In genomic region chr11:125251956-125252355, GRCh38 we compare ENCODE assay signal across 22 cellular contexts.
A peak's percentile ranks its signal among the peaks of the same experiment; 100 is the strongest.
DNase-seq lines count a peak whose midpoint lies in the region; ATAC-seq and TF ChIP-seq lines count a peak whose summit lies in the region.
"Had no signal": no experiment of that assay in that cellular context is flagged by ENCODE, and none has a peak within 500 bp of the region (broad histone marks: within the 10 kb centered on the region; RNA-seq: fewer than 3 reads in every experiment).

No MANE protein-coding gene starts in this region.

- intact Hi-C loops in posterior vena cava (cut with DNase I): no loop called here

- H3K36me3 ChIP-seq in RWPE2 (ENCODE audit: low read depth): no peaks in the 10 kb centered on the region
- H3K36me3 ChIP-seq: BLaER1 treated with 17β-estradiol and CSF1 and Interleukin-3, amounts not matched to agents 10 nM and 100 nM had no signal

- H3K9me3 Mint-ChIP-seq in endothelial cell (ENCODE audit: unreplicated experiment): no peaks in the 10 kb centered on the region
- H3K9me3 Mint-ChIP-seq: CD8-positive, alpha-beta T cell; H9; IgD-negative memory B cell had no signal

- H3K27ac Mint-ChIP-seq in endothelial cell (ENCODE audit: unreplicated experiment): peak overlapping the region; percentile 20
- H3K27ac Mint-ChIP-seq: CD8-positive, alpha-beta T cell; IgD-negative memory B cell had no signal

- in situ Hi-C loops in KBM-7 (cut with MboI; ENCODE audit: low pct_unique_long_range_greater_than_20kb, low sequenced_read_pairs): no loop called here

- H3K27me3 Mint-ChIP-seq in endothelial cell (ENCODE audit: unreplicated experiment): peaks cover 4% of the 10 kb centered on the region
- H3K27me3 Mint-ChIP-seq: IgD-negative memory B cell had no signal

- H3K27me3 ChIP-seq in RWPE2 (ENCODE audit: insufficient read depth, poor library complexity, severe bottlenecking): no peaks in the 10 kb centered on the region
- H3K27me3 ChIP-seq: BLaER1 treated with 17β-estradiol and CSF1 and Interleukin-3, amounts not matched to agents 10 nM and 100 nM; MG63 had no signal

- no peak for TF ChIP-seq CTCF in RWPE2 (IDR thresholded peaks at IDR 0.05; ENCODE audit: poor library complexity, severe bottlenecking)
- TF ChIP-seq CTCF in endothelial cell (IDR thresholded peaks at IDR 0.05; ENCODE audit: unreplicated experiment): no peak

- H3K4me1 Mint-ChIP-seq in endothelial cell (ENCODE audit: unreplicated experiment): peaks cover 30% of the 10 kb centered on the region

- DNase-seq in Daoy (ENCODE audit: low read depth) (peak; percentile 54), RWPE2 (ENCODE audit: low spot score) (no peak), endothelial cell (ENCODE audit: low spot score) (no peak), posterior vena cava (ENCODE audit: low spot score) (peak; percentile 47), KBM-7 (no peak)
- DNase-seq: Calu3; CD8-positive, alpha-beta T cell; H9; Kasumi-1; MG63; NCI-H1048; NCI-H2081 treated with DMSO at 0.1 percent for 48 hours; NCI-H2227 treated with DMSO at 0.1 percent for 48 hours; NCI-H510A treated with DMSO at 0.1 percent for 48 hours; NCI-H82; OCI-M1; SHP77 treated with DMSO at 0.1 percent for 48 hours; SK-N-SH had no signal

- no peak overlapping the region for H3K27ac ChIP-seq in RWPE2 (ENCODE audit: poor library complexity, severe bottlenecking)
- H3K27ac ChIP-seq: BLaER1 treated with 17β-estradiol and CSF1 and Interleukin-3, amounts not matched to agents 10 nM and 100 nM had no signal

- no peaks in the 10 kb centered on the region for H3K4me1 ChIP-seq in RWPE2 (ENCODE audit: insufficient read depth, poor library complexity, severe bottlenecking)

- H3K4me3 Mint-ChIP-seq in endothelial cell (ENCODE audit: unreplicated experiment): no peak overlapping the region
- H3K4me3 Mint-ChIP-seq: CD8-positive, alpha-beta T cell; H9; IgD-negative memory B cell had no signal

- H3K36me3 Mint-ChIP-seq in endothelial cell (ENCODE audit: low read depth, unreplicated experiment): peaks cover 14% of the 10 kb centered on the region
- H3K36me3 Mint-ChIP-seq: CD8-positive, alpha-beta T cell; IgD-negative memory B cell had no signal

- peak; percentile 42; the same call in 2 of the 3 replicates for ATAC-seq in RWPE2 (ENCODE audit: low read depth)
- no peak for ATAC-seq in HG03439 (IDR thresholded peaks at IDR 0.05; ENCODE audit: unreplicated experiment)
- no peak for ATAC-seq in HG02588 (IDR thresholded peaks at IDR 0.05; ENCODE audit: unreplicated experiment)
- ATAC-seq: CD8-positive, alpha-beta T cell had no signal

- no peak overlapping the region for H3K4me3 ChIP-seq in RWPE2 (ENCODE audit: severe bottlenecking)
- H3K4me3 ChIP-seq: BLaER1 treated with 17β-estradiol and CSF1 and Interleukin-3, amounts not matched to agents 10 nM and 100 nM; MG63 had no signal

- no peaks in the 10 kb centered on the region for H3K9me3 ChIP-seq in RWPE2 (ENCODE audit: severe bottlenecking)
- H3K9me3 ChIP-seq: BLaER1 treated with 17β-estradiol and CSF1 and Interleukin-3, amounts not matched to agents 10 nM and 100 nM; MG63; SK-N-SH had no signal

Comparison
In these comparisons a context has a peak if more than half of its experiments do, and no peak if none do; other contexts are left out.
1. DNase-seq: peak in Daoy (single experiment) and posterior vena cava (single experiment); none in RWPE2 (single experiment), endothelial cell (single experiment) and KBM-7 (single experiment).